In genomic region chr11:50174189-50174588, GRCh38 we compare ENCODE assay signal across 11 cellular contexts.
A peak's percentile ranks its signal among the peaks of the same experiment; 100 is the strongest.
DNase-seq lines count a peak whose midpoint lies in the region; ATAC-seq and TF ChIP-seq lines count a peak whose summit lies in the region.
"Had no signal": no experiment of that assay in that cellular context is flagged by ENCODE, and none has a peak within 500 bp of the region (broad histone marks: within the 10 kb centered on the region; RNA-seq: fewer than 3 reads in every experiment).

No MANE protein-coding gene starts in this region.

- no peak overlapping the region for H4K91ac ChIP-seq in trophoblast cell (ENCODE audit: low read depth, low read length)

- no peak overlapping the region for H4K12ac ChIP-seq in trophoblast cell (ENCODE audit: low read depth, low read length)

- no peak overlapping the region for H3K14ac ChIP-seq in trophoblast cell (ENCODE audit: low read length)

- H3K27ac ChIP-seq in trophoblast cell (ENCODE audit: low read depth, low read length) = no peak overlapping the region
- H3K27ac ChIP-seq: skin epidermis had no signal

- H3K79me2 ChIP-seq in trophoblast cell (ENCODE audit: control insufficient read depth, insufficient read depth, low read length, poor library complexity) = no peaks in the 10 kb centered on the region

- no peak overlapping the region for H3K4me2 ChIP-seq in trophoblast cell (ENCODE audit: low read length)

- no peaks in the 10 kb centered on the region for H3K79me1 ChIP-seq in trophoblast cell (ENCODE audit: low read length)

- no peaks in the 10 kb centered on the region for H3K27me3 ChIP-seq in trophoblast cell (ENCODE audit: insufficient read depth, low read length)

- no peak overlapping the region for H3K23ac ChIP-seq in trophoblast cell (ENCODE audit: low read length)

- H3K4ac ChIP-seq in trophoblast cell (ENCODE audit: low read depth, low read length) = no peak overlapping the region

- TF ChIP-seq CTCF in cardiac fibroblast (IDR thresholded peaks at IDR 0.05; ENCODE audit: low read depth, low read length) = peak; percentile 51

- H3K18ac ChIP-seq in trophoblast cell (ENCODE audit: low read length) = no peak overlapping the region

- H4K8ac ChIP-seq in trophoblast cell (ENCODE audit: low read depth, low read length) = no peak overlapping the region

- H3K4me3 ChIP-seq in cardiac fibroblast (replicated peaks in 1 of 2; ENCODE audit: low read depth in 2 of 2, low read length in 2 of 2) (no peak overlapping the region), trophoblast cell (ENCODE audit: low read depth, low read length) (no peak overlapping the region)
- H3K4me3 ChIP-seq: skin epidermis had no signal

- no peak for ATAC-seq in GM19467 (IDR thresholded peaks at IDR 0.05; ENCODE audit: unreplicated experiment)

- DNase-seq in SIG-M5 treated with dmso at 0.1 percent for 504 hours (lab: John Stamatoyannopoulos, UW; ENCODE audit: unreplicated experiment) (peak; percentile 23), SIG-M5 (lab: John Stamatoyannopoulos, UW) (no peak), NCI-H1105 (lab: John Stamatoyannopoulos, UW) (peak; percentile 41), cardiac fibroblast (ENCODE audit: low read depth in 2 of 2) (peak; percentile 1 to 85), trophoblast cell (peak; percentile 7 to 8), NCI-H2227 (lab: John Stamatoyannopoulos, UW; ENCODE audit: unreplicated experiment) (no peak)
- no peak for DNase-seq in stimulated activated CD4-positive, alpha-beta T cell treated with anti-CD3 and anti-CD28 coated beads, Interleukin-4, amount 100 ng/mL, for 1 hour
- DNase-seq: aorta, NCI-H510A had no signal

- H2AFZ ChIP-seq in trophoblast cell (ENCODE audit: insufficient read depth, low read length, poor library complexity) = no peak overlapping the region

- H3K9ac ChIP-seq in trophoblast cell (ENCODE audit: low read length) = no peak overlapping the region

- no peak overlapping the region for H2BK5ac ChIP-seq in trophoblast cell (ENCODE audit: low read depth, low read length, poor library complexity)

- no peak overlapping the region for H2BK12ac ChIP-seq in trophoblast cell (ENCODE audit: low read length)

- no peaks in the 10 kb centered on the region for H3K4me1 ChIP-seq in trophoblast cell (ENCODE audit: control insufficient read depth in 1 of 2, insufficient read depth in 2 of 2, low read length in 2 of 2)

- H2AK5ac ChIP-seq in trophoblast cell (ENCODE audit: low read length) = no peak overlapping the region

- H3K9me3 ChIP-seq in trophoblast cell (ENCODE audit: insufficient read depth, low read depth, low read length) = peaks cover 13% of the 10 kb centered on the region

- no peaks in the 10 kb centered on the region for H3K36me3 ChIP-seq in trophoblast cell (ENCODE audit: control insufficient read depth in 1 of 2, insufficient read depth in 2 of 2, low read length in 2 of 2)

- H2BK120ac ChIP-seq in trophoblast cell (ENCODE audit: insufficient read depth, low read length, poor library complexity) = no peak overlapping the region

Comparison
In these comparisons a context has a peak if more than half of its experiments do, and no peak if none do; other contexts are left out.
1. DNase-seq: peak in SIG-M5 treated with dmso at 0.1 percent for 504 hours (single experiment), NCI-H1105 (single experiment), cardiac fibroblast (2 of 2) and trophoblast cell (2 of 2); none in SIG-M5 (single experiment), NCI-H2227 (single experiment) and stimulated activated CD4-positive, alpha-beta T cell treated with anti-CD3 and anti-CD28 coated beads, Interleukin-4, amount 100 ng/mL, for 1 hour (single experiment).